ENCODE assay signal across 19 cellular contexts in genomic region chr6:43806758-43807227, GRCh38. TPM values are rescaled to one million over a fixed set of nuclear protein-coding genes. Genes with fewer than 3 reads are reported as not detected.
DNase-seq lines count a peak whose midpoint lies in the region; ATAC-seq, FAIRE-seq and TF ChIP-seq lines count a peak whose summit lies in the region.
"Had no signal": no experiment of that assay in that cellular context is flagged by ENCODE, and none has a peak within 500 bp of the region (broad histone marks: within the 10 kb centered on the region; RNA-seq: fewer than 3 reads in every experiment).

No MANE protein-coding gene starts in this region.

- H3K9ac ChIP-seq in BLaER1 treated with 17β-estradiol and CSF1 and Interleukin-3, amounts not matched to agents 10 nM and 100 nM: peak overlapping the region in 8 of 11 experiments; percentile 10 to 46 (median 34); a peak in 8 of 22 replicates
- no peak overlapping the region; a peak in 1 of 4 replicates for H3K9ac ChIP-seq in K562 (ENCODE audit: insufficient read depth in 1 of 2, low read depth in 2 of 2, low read length in 2 of 2)
- H3K9ac ChIP-seq in SK-N-SH: no peak overlapping the region

- no peak for TF ChIP-seq RAD21 in K562 (CRISPR knock-in tag; conservative IDR thresholded peaks at IDR 0.05 in 1 of 2, IDR thresholded peaks at IDR 0.05 in 1 of 2)
- no peak for TF ChIP-seq RAD21 in SK-N-SH (IDR thresholded peaks at IDR 0.05; ENCODE audit: low read length)

- H3K9me1 ChIP-seq in K562 (ENCODE audit: control insufficient read depth, insufficient read depth, low read length): peaks cover 2% of the 10 kb centered on the region

- WGBS in K562 (ENCODE audit: insufficient coverage, low coverage, missing lambda C conversion rate): 31% methylated on average over 5 of the region's 5 CpGs
- 30% methylated on average over 3 of the region's 5 CpGs for whole genome bisulfite sequencing in right lobe of liver (ENCODE audit: insufficient coverage, low coverage, low lambda C conversion rate, missing lambda C conversion rate)
- WGBS in gastroesophageal sphincter (ENCODE audit: low coverage in 1 of 2), 2 donors: 76 to 83% methylated on average over 1 to 5 of the region's 5 CpGs
- 87% methylated on average over 5 of the region's 5 CpGs for WGBS in SK-N-SH (ENCODE audit: low lambda C conversion rate)

- POLR2A ChIA-PET in K562 (lab: Yijun Ruan, JAX): interaction anchor here (0.5 to 2.7 kb wide), 17 partner anchors 10 to 273 kb away, joined by 3 to 13 read pairs (median 4); partner anchors contain the start of gene VEGFA
- POLR2A ChIA-PET in SK-N-SH (lab: Yijun Ruan, JAX): interaction anchor here (1.0 to 1.7 kb wide), 4 partner anchors 13 to 135 kb away, joined by 3 to 6 read pairs (median 5); no protein-coding TSS in a partner anchor

- DNase-seq in K562 (ENCODE audit: extremely low read depth in 1 of 4, low spot score in 3 of 4) (no peak), right lobe of liver (no peak), gastrocnemius medialis (no peak), SK-N-SH (no peak), SHP77 (lab: John Stamatoyannopoulos, UW) (no peak)
- no peak for DNase-seq in stimulated activated CD4-positive, alpha-beta T cell treated with anti-CD3 and anti-CD28 coated beads, Interleukin-1b, Interleukin-23, amount 100 ng/mL, for 48 hours
- DNase-seq: activated B cell treated with CpG ODN at 0.5 μM for 24 hours; activated CD4-positive, alpha-beta T cell treated with anti-CD3 and anti-CD28 coated beads, Interleukin-2, amount 50 U/mL, for 48 hours; activated CD8-positive, alpha-beta memory T cell treated with anti-CD3 and anti-CD28 coated beads, Interleukin-2, amount 50 U/mL, for 48 hours; C1 segment of cervical spinal cord; effector CD4-positive, alpha-beta T cell; MM.1S; NCI-H1417 treated with DMSO at 0.1 percent for 48 hours; NCI-H2081 treated with DMSO at 0.1 percent for 48 hours; NCI-H446; stimulated activated CD4-positive, alpha-beta T cell treated with anti-CD3 and anti-CD28 coated beads, Interleukin-2, amount 100 ng/mL, for 24 hours had no signal

- TF ChIP-seq EP300 in K562 (IDR thresholded peaks at IDR 0.05; ENCODE audit: low read length) (no peak), gastroesophageal sphincter (IDR thresholded peaks at IDR 0.05) (no peak), SK-N-SH (IDR thresholded peaks at IDR 0.05; ENCODE audit: borderline replicate concordance in 1 of 2, low read depth in 1 of 2, low read length in 1 of 2) (no peak)

- no peaks in the 10 kb centered on the region for H4K20me1 ChIP-seq in BLaER1 treated with 17β-estradiol and CSF1 and Interleukin-3, amounts not matched to agents 10 nM and 100 nM
- peaks cover 9% of the 10 kb centered on the region for H4K20me1 ChIP-seq in K562 (replicated peaks; ENCODE audit: control insufficient read depth, insufficient read depth, low read length)
- no peaks in the 10 kb centered on the region for H4K20me1 ChIP-seq in SK-N-SH (ENCODE audit: insufficient read depth)

- H3K9me3 ChIP-seq in BLaER1 treated with 17β-estradiol and CSF1 and Interleukin-3, amounts not matched to agents 10 nM and 100 nM (replicated peaks in 1 of 11): no peaks in the 10 kb centered on the region
- H3K9me3 ChIP-seq in K562 (replicated peaks; ENCODE audit: control insufficient read depth, insufficient read depth, low read depth, low read length): no peaks in the 10 kb centered on the region
- no peaks in the 10 kb centered on the region for H3K9me3 ChIP-seq in right lobe of liver
- H3K9me3 ChIP-seq in gastrocnemius medialis: no peaks in the 10 kb centered on the region
- H3K9me3 ChIP-seq in gastroesophageal sphincter: no peaks in the 10 kb centered on the region
- H3K9me3 ChIP-seq in SK-N-SH: no peaks in the 10 kb centered on the region

- CTCF ChIA-PET in K562 (lab: Yijun Ruan, JAX; ENCODE audit: low intra/inter-chr PET ratio): interaction anchor here (0.5 kb wide), 1 partner anchor 1221 kb away, joined by 3 read pairs; no protein-coding TSS in a partner anchor
- CTCF ChIA-PET in SK-N-SH (lab: Yijun Ruan, JAX): interaction anchor here (1.2 to 2.3 kb wide), 5 partner anchors 10 to 272 kb away, joined by 3 to 10 read pairs (median 5); partner anchors contain the start of gene VEGFA

- peak overlapping the region; percentile 16 to 74 (median 68); a peak in 20 of 22 replicates for H3K4me2 ChIP-seq in BLaER1 treated with 17β-estradiol and CSF1 and Interleukin-3, amounts not matched to agents 10 nM and 100 nM
- H3K4me2 ChIP-seq in K562 (ENCODE audit: insufficient read depth, low read length) (no peak overlapping the region), SK-N-SH (no peak overlapping the region)

- H3K36me3 ChIP-seq in BLaER1 treated with 17β-estradiol and CSF1 and Interleukin-3, amounts not matched to agents 10 nM and 100 nM: no peaks in the 10 kb centered on the region
- H3K36me3 ChIP-seq in K562 (ENCODE audit: control insufficient read depth, insufficient read depth, low read length): no peaks in the 10 kb centered on the region
- H3K36me3 ChIP-seq in right lobe of liver: no peaks in the 10 kb centered on the region
- no peaks in the 10 kb centered on the region for H3K36me3 ChIP-seq in gastrocnemius medialis
- no peaks in the 10 kb centered on the region for H3K36me3 ChIP-seq in gastroesophageal sphincter
- no peaks in the 10 kb centered on the region for H3K36me3 ChIP-seq in SK-N-SH (replicated peaks in 1 of 2; ENCODE audit: control insufficient read depth in 1 of 2, insufficient read depth in 2 of 2, low read length in 1 of 2)

- intact Hi-C loops in K562 (cut with micrococcal nuclease) (loop anchor here (2.0 kb wide), 1 partner anchor 20 kb away; no protein-coding TSS in a partner anchor), right lobe of liver (cut with DNase I) (no loop called here), gastrocnemius medialis (cut with DNase I; ENCODE audit: low total_unique reads) (no loop called here)

- no peak overlapping the region for H3K4me3 ChIP-seq in BLaER1 treated with 17β-estradiol and CSF1 and Interleukin-3, amounts not matched to agents 10 nM and 100 nM
- H3K4me3 ChIP-seq in K562: no peak overlapping the region
- peak overlapping the region in 1 of 3 donors; percentile 52 for H3K4me3 ChIP-seq in right lobe of liver
- no peak overlapping the region for H3K4me3 ChIP-seq in gastrocnemius medialis
- no peak overlapping the region for H3K4me3 ChIP-seq in gastroesophageal sphincter
- no peak overlapping the region for H3K4me3 ChIP-seq in SK-N-SH (ENCODE audit: low read depth in 2 of 2, low read length in 1 of 2)

- no peaks in the 10 kb centered on the region for H3K27me3 ChIP-seq in BLaER1 treated with 17β-estradiol and CSF1 and Interleukin-3, amounts not matched to agents 10 nM and 100 nM
- H3K27me3 ChIP-seq in K562 (ENCODE audit: control insufficient read depth in 2 of 2, insufficient read depth in 2 of 2, low read length in 2 of 2) (no peaks in the 10 kb centered on the region), right lobe of liver (no peaks in the 10 kb centered on the region), gastrocnemius medialis (no peaks in the 10 kb centered on the region), gastroesophageal sphincter (no peaks in the 10 kb centered on the region), SK-N-SH (ENCODE audit: insufficient read depth) (no peaks in the 10 kb centered on the region)

- H2AFZ ChIP-seq in K562 (ENCODE audit: low read depth, low read length) (no peak overlapping the region), SK-N-SH (ENCODE audit: low read depth) (no peak overlapping the region)

- TF ChIP-seq POLR2A in K562 (conservative IDR thresholded peaks at IDR 0.05) (no peak), right lobe of liver (IDR thresholded peaks at IDR 0.05) (no peak), gastrocnemius medialis (IDR thresholded peaks at IDR 0.05) (no peak), gastroesophageal sphincter (IDR thresholded peaks at IDR 0.05) (no peak)

- no peak for FAIRE-seq in K562 (lab: Jason Lieb, UNC)
- FAIRE-seq: islet of Langerhans had no signal

- peak overlapping the region in 8 of 11 experiments; percentile 20 to 73 (median 66); a peak in 13 of 22 replicates for H3K27ac ChIP-seq in BLaER1 treated with 17β-estradiol and CSF1 and Interleukin-3, amounts not matched to agents 10 nM and 100 nM
- H3K27ac ChIP-seq in K562 (ENCODE audit: extremely low read depth, low read depth, low read length) (no peak overlapping the region), right lobe of liver (peak overlapping the region; percentile 82 to 92 (median 89)), gastrocnemius medialis (peak overlapping the region; percentile 85 to 95 (median 91)), gastroesophageal sphincter (no peak overlapping the region), SK-N-SH (ENCODE audit: low read depth in 2 of 2, low read length in 1 of 2) (peak overlapping the region in 1 of 2 experiments; percentile 67; a peak in 1 of 4 replicates)

- ATAC-seq in K562 (no peak), right lobe of liver (no peak), gastrocnemius medialis (no peak), gastroesophageal sphincter (no peak)

- H3K9me2 ChIP-seq in SK-N-SH: no peaks in the 10 kb centered on the region

- H3F3A ChIP-seq in SK-N-SH (replicated peaks; ENCODE audit: insufficient read depth): no peaks in the 10 kb centered on the region

- H3K79me2 ChIP-seq in K562 (ENCODE audit: control insufficient read depth, insufficient read depth, low read length) (no peaks in the 10 kb centered on the region), SK-N-SH (ENCODE audit: insufficient read depth) (no peaks in the 10 kb centered on the region)

- in situ Hi-C loops in K562 (cut with MboI) (no loop called here), gastrocnemius medialis (cut with MboI; ENCODE audit: low sequenced_read_pairs in 4 of 4) (loop anchor here in 1 of 4 donors (5.0 kb wide), 1 partner anchor 34 kb away; the partner anchor contains the start of gene VEGFA)

- H3K4me1 ChIP-seq in BLaER1 treated with 17β-estradiol and CSF1 and Interleukin-3, amounts not matched to agents 10 nM and 100 nM: peaks cover 18 to 60% (median 37%) of the 10 kb centered on the region in 10 experiments
- H3K4me1 ChIP-seq in K562 (replicated peaks in 1 of 2; ENCODE audit: control insufficient read depth in 2 of 2, insufficient read depth in 2 of 2, low read length in 2 of 2) (peaks cover 30 to 40% of the 10 kb centered on the region in 2 experiments), right lobe of liver (peaks cover 0 to 62% (median 31%) of the 10 kb centered on the region in 4 donors), gastrocnemius medialis (peaks cover 24 to 25% of the 10 kb centered on the region in 2 donors), gastroesophageal sphincter (no peaks in the 10 kb centered on the region), SK-N-SH (ENCODE audit: control insufficient read depth in 1 of 2, insufficient read depth in 2 of 2, low read depth in 1 of 2, low read length in 1 of 2) (peaks cover 0 to 33% of the 10 kb centered on the region in 2 experiments; a peak in 1 of 4 replicates)

- BruUV-seq in K562 (replicated peaks; lab: Mats Ljungman, UMichigan): no TSS peak

- TF ChIP-seq CTCF in K562 (IDR thresholded peaks at IDR 0.05 in 2 of 3, conservative IDR thresholded peaks at IDR 0.05 in 1 of 3; ENCODE audit: insufficient read depth in 2 of 3, low read depth in 1 of 3, low read length in 3 of 3) (no peak), right lobe of liver (IDR thresholded peaks at IDR 0.05) (no peak), gastrocnemius medialis (IDR thresholded peaks at IDR 0.05 in 4 of 5, conservative IDR thresholded peaks at IDR 0.05 in 1 of 5) (no peak), gastroesophageal sphincter (IDR thresholded peaks at IDR 0.05) (no peak), SK-N-SH (IDR thresholded peaks at IDR 0.05) (no peak)

RNA-seq across cellular contexts. Expression of gene VEGFA, which starts 36.8 kb away (rescaled TPM):
- total RNA-seq in K562 (2011; cell fraction: chromatin; rRNA removed; ENCODE audit: low replicate concordance): 511 and 945 TPM in 2 replicates
- total RNA-seq in K562 (2011; cell fraction: nucleolus; rRNA removed): 536 and 553 TPM in 2 replicates
- total RNA-seq in K562 (2011; cell fraction: nucleoplasm; rRNA removed): 559 and 592 TPM in 2 replicates
- 124 and 144 TPM in 2 replicates for total RNA-seq in K562 (2014; rRNA removed)
- 66.5 and 70.7 TPM in 2 replicates for total RNA-seq in K562 (2014; rRNA removed; fragmentation: Illumina TruSeq; extraction: Trizol)
- total RNA-seq in K562 (2015; rRNA removed; fragmentation: Illumina TruSeq; extraction: Trizol): 25.8 and 27.0 TPM in 2 replicates
- total RNA-seq in K562 (2021): 131 and 159 TPM in 2 replicates
- polyA plus RNA-seq in K562 (2011; rRNA removed): 271 and 467 TPM in 2 replicates
- 222 and 346 TPM in 2 replicates for polyA plus RNA-seq in K562 (2011; cell fraction: cytosol; rRNA removed)
- 1,880 and 1,961 TPM in 2 replicates for polyA plus RNA-seq in K562 (2011; cell fraction: nucleus; rRNA removed)
- polyA plus RNA-seq in K562 (2012): 112 and 555 TPM in 2 replicates
- 134 and 172 TPM in 2 replicates for polyA plus RNA-seq in K562 (2014; fragmentation: Illumina TruSeq; extraction: Trizol)
- 10 to 100 TPM; 14.0 to 16.0 TPM for polyA plus RNA-seq in K562 (2014; fragmentation: Nextera tagmentation; extraction: Ambion mirVana)
- 179 and 182 TPM in 2 replicates for polyA plus RNA-seq in K562 (2014; rRNA removed)
- polyA minus RNA-seq in K562 (2011; rRNA and poly(A)+ RNA removed): 359 and 374 TPM in 2 replicates
- 79.8 and 123 TPM in 2 replicates for polyA minus RNA-seq in K562 (2011; cell fraction: cytosol; rRNA and poly(A)+ RNA removed)
- 310 and 397 TPM in 2 replicates for polyA minus RNA-seq in K562 (2011; cell fraction: nucleus; rRNA and poly(A)+ RNA removed)
- total RNA-seq in right lobe of liver: 100 to 1,000 TPM in 5 of 6 experiments, 10 to 100 TPM in 1; 91.3 to 571 (median 132) TPM
- total RNA-seq in gastrocnemius medialis: 100 to 1,000 TPM in 3 of 4 donors, 10 to 100 TPM in 1; 66.4 to 195 (median 149) TPM
- 10 to 100 TPM; 32.2 to 66.2 (median 40.1) TPM for total RNA-seq in gastroesophageal sphincter
- polyA plus RNA-seq in SK-N-SH (2012; rRNA removed): 81.0 and 130 TPM in 2 replicates
- 42.6 and 66.6 TPM in 2 replicates for polyA plus RNA-seq in SK-N-SH (2012; cell fraction: cytosol; rRNA removed)
- 412 and 501 TPM in 2 replicates for polyA plus RNA-seq in SK-N-SH (2012; cell fraction: nucleus; rRNA removed)

Comparison
In these comparisons a context has a peak if more than half of its experiments do, and no peak if none do; other contexts are left out.
1. H3K27ac ChIP-seq: peak in BLaER1 treated with 17β-estradiol and CSF1 and Interleukin-3, amounts not matched to agents 10 nM and 100 nM (8 of 11), right lobe of liver (3 of 3) and gastrocnemius medialis (4 of 4); none in K562 (single experiment) and gastroesophageal sphincter (0 of 4).
2. H3K4me2 ChIP-seq: peak in BLaER1 treated with 17β-estradiol and CSF1 and Interleukin-3, amounts not matched to agents 10 nM and 100 nM (11 of 11); none in K562 (single experiment) and SK-N-SH (single experiment).
3. H3K9ac ChIP-seq: peak in BLaER1 treated with 17β-estradiol and CSF1 and Interleukin-3, amounts not matched to agents 10 nM and 100 nM (8 of 11); none in K562 (0 of 2) and SK-N-SH (single experiment).